ENCODE assay signal across 8 cellular contexts in genomic region chr17:20226814-20227482, GRCh38.
DNase-seq lines count a peak whose midpoint lies in the region; ATAC-seq and TF ChIP-seq lines count a peak whose summit lies in the region.

No MANE protein-coding gene starts in this region.

- H3K4me1 ChIP-seq in right lobe of liver = no peaks in the 10 kb centered on the region

- ATAC-seq in HG02885 (IDR thresholded peaks at IDR 0.05; ENCODE audit: poor library complexity, unreplicated experiment) = peak; percentile 59
- ATAC-seq in right lobe of liver = peak; percentile 98 to 100 (median 100)
- ATAC-seq in GM21390 (IDR thresholded peaks at IDR 0.05; ENCODE audit: unreplicated experiment) = no peak

- intact Hi-C loops in right lobe of liver (cut with DNase I) = loop anchor here in 1 of 2 donors (10.0 kb wide), 1 partner anchor 768 kb away; no protein-coding TSS in a partner anchor

- H3K4me3 ChIP-seq in right lobe of liver = no peak overlapping the region

- no peaks in the 10 kb centered on the region for H3K9me3 ChIP-seq in right lobe of liver

- TF ChIP-seq POLR2A in right lobe of liver (IDR thresholded peaks at IDR 0.05) = no peak

- peak; percentile 76 to 86 (median 78) for TF ChIP-seq CTCF in right lobe of liver (IDR thresholded peaks at IDR 0.05)

- 21% methylated on average over 4 of the region's 8 CpGs for WGBS in right lobe of liver (ENCODE audit: insufficient coverage, low coverage, low lambda C conversion rate, missing lambda C conversion rate)

- no peaks in the 10 kb centered on the region for H3K36me3 ChIP-seq in right lobe of liver

- DNase-seq in DMS114 treated with DMSO at 0.1 percent for 48 hours (lab: John Stamatoyannopoulos, UW; ENCODE audit: unreplicated experiment) = peak; percentile 2
- peak; percentile 14 for DNase-seq in NCI-H526 treated with DMSO at 0.1 percent for 48 hours (lab: John Stamatoyannopoulos, UW)
- peak; percentile 65 to 74 for DNase-seq in activated CD4-positive, alpha-beta T cell treated with anti-CD3 and anti-CD28 coated beads, Interleukin-2, amount 50 U/mL, for 24 hours (ENCODE audit: low read depth in 1 of 2, low spot score in 1 of 2)
- peak; percentile 74 for DNase-seq in dedifferentiated amniotic fluid mesenchymal stem cell (ENCODE audit: extremely low spot score)
- peak; percentile 82 to 86 (median 83) for DNase-seq in right lobe of liver
- peak; percentile 48 to 77 (median 69) for DNase-seq in stimulated activated CD4-positive, alpha-beta T cell treated with anti-CD3 and anti-CD28 coated beads, TNF-alpha, amount 100 ng/mL, for 24 hours (ENCODE audit: low read depth in 3 of 3)

- no peak overlapping the region for H3K27ac ChIP-seq in right lobe of liver

- no peaks in the 10 kb centered on the region for H3K27me3 ChIP-seq in right lobe of liver

Comparison
In these comparisons a context has a peak if more than half of its experiments do, and no peak if none do; other contexts are left out.
1. DNase-seq: peak in every context shown above with its lines; median percentile 83 in right lobe of liver; 74 in dedifferentiated amniotic fluid mesenchymal stem cell; 70 in activated CD4-positive, alpha-beta T cell treated with anti-CD3 and anti-CD28 coated beads, Interleukin-2, amount 50 U/mL, for 24 hours; 69 in stimulated activated CD4-positive, alpha-beta T cell treated with anti-CD3 and anti-CD28 coated beads, TNF-alpha, amount 100 ng/mL, for 24 hours; 14 in NCI-H526 treated with DMSO at 0.1 percent for 48 hours; 2 in DMS114 treated with DMSO at 0.1 percent for 48 hours.